In the genomic region with DNA sequence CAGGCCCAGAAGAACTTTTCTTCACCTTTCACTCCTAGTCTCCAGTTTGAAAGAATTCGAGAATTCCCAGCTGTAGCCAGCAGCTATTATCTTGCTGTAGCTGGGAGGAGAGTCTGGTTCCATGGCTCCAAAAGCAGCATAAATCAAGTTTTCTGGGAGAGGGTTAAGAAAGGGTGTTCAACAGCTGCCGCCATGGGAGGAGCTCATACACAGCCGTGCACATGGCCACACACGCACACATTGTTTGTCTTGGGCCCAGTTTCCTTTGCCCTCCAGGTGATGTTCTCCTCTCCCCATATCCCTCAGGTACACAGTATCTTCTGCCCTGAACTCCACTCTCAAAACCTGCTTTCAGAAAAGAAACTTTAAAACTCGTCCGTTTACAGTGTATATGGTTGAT, we compare ENCODE assay signal across 1 cellular context.
TF ChIP-seq lines count a peak whose summit lies in the region.

No MANE protein-coding gene starts in this region.

TF ChIP-seq in HepG2, 621 proteins besides CTCF, POLR2A, EP300 and RAD21 (continued from another document and continues in another):
- no peak for TF ChIP-seq SRF (IDR thresholded peaks at IDR 0.05; ENCODE audit: low read depth, low read length)
- TF ChIP-seq HOXA3 (CRISPR knock-in tag; IDR thresholded peaks at IDR 0.05): peak; percentile 9; the same call in 1 of the 2 replicates
- TF ChIP-seq ZNF264 (CRISPR knock-in tag; IDR thresholded peaks at IDR 0.05): no peak
- 0 out of 2 replicates have a peak, but pooled peaks have one; percentile 20 for TF ChIP-seq NCOA2 (CRISPR knock-in tag; IDR thresholded peaks at IDR 0.05)
- TF ChIP-seq, protein P1, sequence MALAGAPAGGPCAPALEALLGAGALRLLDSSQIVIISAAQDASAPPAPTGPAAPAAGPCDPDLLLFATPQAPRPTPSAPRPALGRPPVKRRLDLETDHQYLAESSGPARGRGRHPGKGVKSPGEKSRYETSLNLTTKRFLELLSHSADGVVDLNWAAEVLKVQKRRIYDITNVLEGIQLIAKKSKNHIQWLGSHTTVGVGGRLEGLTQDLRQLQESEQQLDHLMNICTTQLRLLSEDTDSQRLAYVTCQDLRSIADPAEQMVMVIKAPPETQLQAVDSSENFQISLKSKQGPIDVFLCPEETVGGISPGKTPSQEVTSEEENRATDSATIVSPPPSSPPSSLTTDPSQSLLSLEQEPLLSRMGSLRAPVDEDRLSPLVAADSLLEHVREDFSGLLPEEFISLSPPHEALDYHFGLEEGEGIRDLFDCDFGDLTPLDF (CRISPR knock-in tag; IDR thresholded peaks at IDR 0.05): no peak
- no peak for TF ChIP-seq SOX13 (IDR thresholded peaks at IDR 0.05)
- peak in 1 of 2 experiments; percentile 22; a peak in 1 of 4 replicates for TF ChIP-seq SOX13 (CRISPR knock-in tag; conservative IDR thresholded peaks at IDR 0.05 in 1 of 2, IDR thresholded peaks at IDR 0.05 in 1 of 2)
- peak; percentile 50 for TF ChIP-seq SAP130 (CRISPR knock-in tag; IDR thresholded peaks at IDR 0.05; ENCODE audit: low read depth)
- no peak for TF ChIP-seq NBN (conservative IDR thresholded peaks at IDR 0.05)
- no peak for TF ChIP-seq GATA4 (IDR thresholded peaks at IDR 0.05; ENCODE audit: borderline replicate concordance, low read depth)
- TF ChIP-seq, protein P2, sequence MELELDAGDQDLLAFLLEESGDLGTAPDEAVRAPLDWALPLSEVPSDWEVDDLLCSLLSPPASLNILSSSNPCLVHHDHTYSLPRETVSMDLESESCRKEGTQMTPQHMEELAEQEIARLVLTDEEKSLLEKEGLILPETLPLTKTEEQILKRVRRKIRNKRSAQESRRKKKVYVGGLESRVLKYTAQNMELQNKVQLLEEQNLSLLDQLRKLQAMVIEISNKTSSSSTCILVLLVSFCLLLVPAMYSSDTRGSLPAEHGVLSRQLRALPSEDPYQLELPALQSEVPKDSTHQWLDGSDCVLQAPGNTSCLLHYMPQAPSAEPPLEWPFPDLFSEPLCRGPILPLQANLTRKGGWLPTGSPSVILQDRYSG (CRISPR knock-in tag; IDR thresholded peaks at IDR 0.05): no peak
- TF ChIP-seq, protein P3, sequence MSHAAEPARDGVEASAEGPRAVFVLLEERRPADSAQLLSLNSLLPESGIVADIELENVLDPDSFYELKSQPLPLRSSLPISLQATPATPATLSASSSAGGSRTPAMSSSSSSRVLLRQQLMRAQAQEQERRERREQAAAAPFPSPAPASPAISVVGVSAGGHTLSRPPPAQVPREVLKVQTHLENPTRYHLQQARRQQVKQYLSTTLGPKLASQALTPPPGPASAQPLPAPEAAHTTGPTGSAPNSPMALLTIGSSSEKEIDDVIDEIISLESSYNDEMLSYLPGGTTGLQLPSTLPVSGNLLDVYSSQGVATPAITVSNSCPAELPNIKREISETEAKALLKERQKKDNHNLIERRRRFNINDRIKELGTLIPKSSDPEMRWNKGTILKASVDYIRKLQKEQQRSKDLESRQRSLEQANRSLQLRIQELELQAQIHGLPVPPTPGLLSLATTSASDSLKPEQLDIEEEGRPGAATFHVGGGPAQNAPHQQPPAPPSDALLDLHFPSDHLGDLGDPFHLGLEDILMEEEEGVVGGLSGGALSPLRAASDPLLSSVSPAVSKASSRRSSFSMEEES (CRISPR knock-in tag; IDR thresholded peaks at IDR 0.05): 0 out of 2 replicates have a peak, but pooled peaks have one; percentile 10
- TF ChIP-seq, protein P4, sequence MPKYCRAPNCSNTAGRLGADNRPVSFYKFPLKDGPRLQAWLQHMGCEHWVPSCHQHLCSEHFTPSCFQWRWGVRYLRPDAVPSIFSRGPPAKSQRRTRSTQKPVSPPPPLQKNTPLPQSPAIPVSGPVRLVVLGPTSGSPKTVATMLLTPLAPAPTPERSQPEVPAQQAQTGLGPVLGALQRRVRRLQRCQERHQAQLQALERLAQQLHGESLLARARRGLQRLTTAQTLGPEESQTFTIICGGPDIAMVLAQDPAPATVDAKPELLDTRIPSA (CRISPR knock-in tag; IDR thresholded peaks at IDR 0.05; ENCODE audit: borderline replicate concordance): no peak
- TF ChIP-seq MEIS2 (CRISPR knock-in tag; IDR thresholded peaks at IDR 0.05): no peak
- TF ChIP-seq NR2F6 (IDR thresholded peaks at IDR 0.05): no peak
- peak; percentile 17; the same call in 1 of the 2 replicates for TF ChIP-seq NR2F6 (CRISPR knock-in tag; IDR thresholded peaks at IDR 0.05)
- peak; percentile 36 for TF ChIP-seq ZEB1 (IDR thresholded peaks at IDR 0.05; ENCODE audit: insufficient replicate concordance, low read depth)
- no peak for TF ChIP-seq ARHGAP35 (CRISPR knock-in tag; IDR thresholded peaks at IDR 0.05; ENCODE audit: borderline replicate concordance)
- no peak for TF ChIP-seq SYNCRIP (IDR thresholded peaks at IDR 0.05; ENCODE audit: insufficient read depth, low read depth, low read length)
- no peak for TF ChIP-seq KMT2B (CRISPR knock-in tag; IDR thresholded peaks at IDR 0.05)
- TF ChIP-seq, protein P5, sequence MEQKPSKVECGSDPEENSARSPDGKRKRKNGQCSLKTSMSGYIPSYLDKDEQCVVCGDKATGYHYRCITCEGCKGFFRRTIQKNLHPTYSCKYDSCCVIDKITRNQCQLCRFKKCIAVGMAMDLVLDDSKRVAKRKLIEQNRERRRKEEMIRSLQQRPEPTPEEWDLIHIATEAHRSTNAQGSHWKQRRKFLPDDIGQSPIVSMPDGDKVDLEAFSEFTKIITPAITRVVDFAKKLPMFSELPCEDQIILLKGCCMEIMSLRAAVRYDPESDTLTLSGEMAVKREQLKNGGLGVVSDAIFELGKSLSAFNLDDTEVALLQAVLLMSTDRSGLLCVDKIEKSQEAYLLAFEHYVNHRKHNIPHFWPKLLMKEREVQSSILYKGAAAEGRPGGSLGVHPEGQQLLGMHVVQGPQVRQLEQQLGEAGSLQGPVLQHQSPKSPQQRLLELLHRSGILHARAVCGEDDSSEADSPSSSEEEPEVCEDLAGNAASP (CRISPR knock-in tag; IDR thresholded peaks at IDR 0.05; ENCODE audit: borderline replicate concordance): no peak
- no peak for TF ChIP-seq TBX3 (IDR thresholded peaks at IDR 0.05; ENCODE audit: borderline replicate concordance)
- TF ChIP-seq, protein P6, sequence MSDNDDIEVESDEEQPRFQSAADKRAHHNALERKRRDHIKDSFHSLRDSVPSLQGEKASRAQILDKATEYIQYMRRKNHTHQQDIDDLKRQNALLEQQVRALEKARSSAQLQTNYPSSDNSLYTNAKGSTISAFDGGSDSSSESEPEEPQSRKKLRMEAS (IDR thresholded peaks at IDR 0.05): peak; percentile 78
- no peak for TF ChIP-seq ZNF343 (CRISPR knock-in tag; IDR thresholded peaks at IDR 0.05)
- TF ChIP-seq, protein P7, sequence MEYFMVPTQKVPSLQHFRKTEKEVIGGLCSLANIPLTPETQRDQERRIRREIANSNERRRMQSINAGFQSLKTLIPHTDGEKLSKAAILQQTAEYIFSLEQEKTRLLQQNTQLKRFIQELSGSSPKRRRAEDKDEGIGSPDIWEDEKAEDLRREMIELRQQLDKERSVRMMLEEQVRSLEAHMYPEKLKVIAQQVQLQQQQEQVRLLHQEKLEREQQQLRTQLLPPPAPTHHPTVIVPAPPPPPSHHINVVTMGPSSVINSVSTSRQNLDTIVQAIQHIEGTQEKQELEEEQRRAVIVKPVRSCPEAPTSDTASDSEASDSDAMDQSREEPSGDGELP (IDR thresholded peaks at IDR 0.05; ENCODE audit: borderline replicate concordance, low read depth): peak; percentile 70; the same call in 1 of the 2 replicates
- TF ChIP-seq, protein P8, sequence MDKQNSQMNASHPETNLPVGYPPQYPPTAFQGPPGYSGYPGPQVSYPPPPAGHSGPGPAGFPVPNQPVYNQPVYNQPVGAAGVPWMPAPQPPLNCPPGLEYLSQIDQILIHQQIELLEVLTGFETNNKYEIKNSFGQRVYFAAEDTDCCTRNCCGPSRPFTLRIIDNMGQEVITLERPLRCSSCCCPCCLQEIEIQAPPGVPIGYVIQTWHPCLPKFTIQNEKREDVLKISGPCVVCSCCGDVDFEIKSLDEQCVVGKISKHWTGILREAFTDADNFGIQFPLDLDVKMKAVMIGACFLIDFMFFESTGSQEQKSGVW (CRISPR knock-in tag; IDR thresholded peaks at IDR 0.05; ENCODE audit: borderline replicate concordance): no peak
- TF ChIP-seq DMAP1 (CRISPR knock-in tag; IDR thresholded peaks at IDR 0.05): peak; percentile 24; the same call in 1 of the 2 replicates
- TF ChIP-seq ZFX (CRISPR knock-in tag; IDR thresholded peaks at IDR 0.05; ENCODE audit: low read depth): peak; percentile 68
- no peak for TF ChIP-seq TEAD2 (CRISPR knock-in tag; IDR thresholded peaks at IDR 0.05)
- peak; percentile 36; the same call in 1 of the 2 replicates for TF ChIP-seq PITX1 (CRISPR knock-in tag; IDR thresholded peaks at IDR 0.05)
- TF ChIP-seq, protein P9, sequence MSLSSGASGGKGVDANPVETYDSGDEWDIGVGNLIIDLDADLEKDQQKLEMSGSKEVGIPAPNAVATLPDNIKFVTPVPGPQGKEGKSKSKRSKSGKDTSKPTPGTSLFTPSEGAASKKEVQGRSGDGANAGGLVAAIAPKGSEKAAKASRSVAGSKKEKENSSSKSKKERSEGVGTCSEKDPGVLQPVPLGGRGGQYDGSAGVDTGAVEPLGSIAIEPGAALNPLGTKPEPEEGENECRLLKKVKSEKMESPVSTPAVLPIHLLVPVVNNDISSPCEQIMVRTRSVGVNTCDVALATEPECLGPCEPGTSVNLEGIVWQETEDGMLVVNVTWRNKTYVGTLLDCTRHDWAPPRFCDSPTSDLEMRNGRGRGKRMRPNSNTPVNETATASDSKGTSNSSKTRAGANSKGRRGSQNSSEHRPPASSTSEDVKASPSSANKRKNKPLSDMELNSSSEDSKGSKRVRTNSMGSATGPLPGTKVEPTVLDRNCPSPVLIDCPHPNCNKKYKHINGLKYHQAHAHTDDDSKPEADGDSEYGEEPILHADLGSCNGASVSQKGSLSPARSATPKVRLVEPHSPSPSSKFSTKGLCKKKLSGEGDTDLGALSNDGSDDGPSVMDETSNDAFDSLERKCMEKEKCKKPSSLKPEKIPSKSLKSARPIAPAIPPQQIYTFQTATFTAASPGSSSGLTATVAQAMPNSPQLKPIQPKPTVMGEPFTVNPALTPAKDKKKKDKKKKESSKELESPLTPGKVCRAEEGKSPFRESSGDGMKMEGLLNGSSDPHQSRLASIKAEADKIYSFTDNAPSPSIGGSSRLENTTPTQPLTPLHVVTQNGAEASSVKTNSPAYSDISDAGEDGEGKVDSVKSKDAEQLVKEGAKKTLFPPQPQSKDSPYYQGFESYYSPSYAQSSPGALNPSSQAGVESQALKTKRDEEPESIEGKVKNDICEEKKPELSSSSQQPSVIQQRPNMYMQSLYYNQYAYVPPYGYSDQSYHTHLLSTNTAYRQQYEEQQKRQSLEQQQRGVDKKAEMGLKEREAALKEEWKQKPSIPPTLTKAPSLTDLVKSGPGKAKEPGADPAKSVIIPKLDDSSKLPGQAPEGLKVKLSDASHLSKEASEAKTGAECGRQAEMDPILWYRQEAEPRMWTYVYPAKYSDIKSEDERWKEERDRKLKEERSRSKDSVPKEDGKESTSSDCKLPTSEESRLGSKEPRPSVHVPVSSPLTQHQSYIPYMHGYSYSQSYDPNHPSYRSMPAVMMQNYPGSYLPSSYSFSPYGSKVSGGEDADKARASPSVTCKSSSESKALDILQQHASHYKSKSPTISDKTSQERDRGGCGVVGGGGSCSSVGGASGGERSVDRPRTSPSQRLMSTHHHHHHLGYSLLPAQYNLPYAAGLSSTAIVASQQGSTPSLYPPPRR (CRISPR knock-in tag; IDR thresholded peaks at IDR 0.05; ENCODE audit: borderline replicate concordance): 0 out of 2 replicates have a peak, but pooled peaks have one; percentile 23
- TF ChIP-seq, protein P10, sequence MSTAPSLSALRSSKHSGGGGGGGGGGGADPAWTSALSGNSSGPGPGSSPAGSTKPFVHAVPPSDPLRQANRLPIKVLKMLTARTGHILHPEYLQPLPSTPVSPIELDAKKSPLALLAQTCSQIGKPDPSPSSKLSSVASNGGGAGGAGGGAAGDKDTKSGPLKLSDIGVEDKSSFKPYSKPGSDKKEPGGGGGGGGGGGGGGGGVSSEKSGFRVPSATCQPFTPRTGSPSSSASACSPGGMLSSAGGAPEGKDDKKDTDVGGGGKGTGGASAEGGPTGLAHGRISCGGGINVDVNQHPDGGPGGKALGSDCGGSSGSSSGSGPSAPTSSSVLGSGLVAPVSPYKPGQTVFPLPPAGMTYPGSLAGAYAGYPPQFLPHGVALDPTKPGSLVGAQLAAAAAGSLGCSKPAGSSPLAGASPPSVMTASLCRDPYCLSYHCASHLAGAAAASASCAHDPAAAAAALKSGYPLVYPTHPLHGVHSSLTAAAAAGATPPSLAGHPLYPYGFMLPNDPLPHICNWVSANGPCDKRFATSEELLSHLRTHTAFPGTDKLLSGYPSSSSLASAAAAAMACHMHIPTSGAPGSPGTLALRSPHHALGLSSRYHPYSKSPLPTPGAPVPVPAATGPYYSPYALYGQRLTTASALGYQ (CRISPR knock-in tag; IDR thresholded peaks at IDR 0.05): no peak
- TF ChIP-seq MXD4 (CRISPR knock-in tag; IDR thresholded peaks at IDR 0.05): no peak
- TF ChIP-seq ZNF652 (CRISPR knock-in tag; IDR thresholded peaks at IDR 0.05; ENCODE audit: borderline replicate concordance, low read depth): peak; percentile 74; the same call in 1 of the 2 replicates
- TF ChIP-seq, protein P11, sequence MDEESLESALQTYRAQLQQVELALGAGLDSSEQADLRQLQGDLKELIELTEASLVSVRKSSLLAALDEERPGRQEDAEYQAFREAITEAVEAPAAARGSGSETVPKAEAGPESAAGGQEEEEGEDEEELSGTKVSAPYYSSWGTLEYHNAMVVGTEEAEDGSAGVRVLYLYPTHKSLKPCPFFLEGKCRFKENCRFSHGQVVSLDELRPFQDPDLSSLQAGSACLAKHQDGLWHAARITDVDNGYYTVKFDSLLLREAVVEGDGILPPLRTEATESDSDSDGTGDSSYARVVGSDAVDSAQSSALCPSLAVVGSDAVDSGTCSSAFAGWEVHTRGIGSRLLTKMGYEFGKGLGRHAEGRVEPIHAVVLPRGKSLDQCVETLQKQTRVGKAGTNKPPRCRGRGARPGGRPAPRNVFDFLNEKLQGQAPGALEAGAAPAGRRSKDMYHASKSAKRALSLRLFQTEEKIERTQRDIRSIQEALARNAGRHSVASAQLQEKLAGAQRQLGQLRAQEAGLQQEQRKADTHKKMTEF (CRISPR knock-in tag; IDR thresholded peaks at IDR 0.05): 0 out of 2 replicates have a peak, but pooled peaks have one; percentile 18
